ENCODE assay signal across 2 cellular contexts in the genomic region with DNA sequence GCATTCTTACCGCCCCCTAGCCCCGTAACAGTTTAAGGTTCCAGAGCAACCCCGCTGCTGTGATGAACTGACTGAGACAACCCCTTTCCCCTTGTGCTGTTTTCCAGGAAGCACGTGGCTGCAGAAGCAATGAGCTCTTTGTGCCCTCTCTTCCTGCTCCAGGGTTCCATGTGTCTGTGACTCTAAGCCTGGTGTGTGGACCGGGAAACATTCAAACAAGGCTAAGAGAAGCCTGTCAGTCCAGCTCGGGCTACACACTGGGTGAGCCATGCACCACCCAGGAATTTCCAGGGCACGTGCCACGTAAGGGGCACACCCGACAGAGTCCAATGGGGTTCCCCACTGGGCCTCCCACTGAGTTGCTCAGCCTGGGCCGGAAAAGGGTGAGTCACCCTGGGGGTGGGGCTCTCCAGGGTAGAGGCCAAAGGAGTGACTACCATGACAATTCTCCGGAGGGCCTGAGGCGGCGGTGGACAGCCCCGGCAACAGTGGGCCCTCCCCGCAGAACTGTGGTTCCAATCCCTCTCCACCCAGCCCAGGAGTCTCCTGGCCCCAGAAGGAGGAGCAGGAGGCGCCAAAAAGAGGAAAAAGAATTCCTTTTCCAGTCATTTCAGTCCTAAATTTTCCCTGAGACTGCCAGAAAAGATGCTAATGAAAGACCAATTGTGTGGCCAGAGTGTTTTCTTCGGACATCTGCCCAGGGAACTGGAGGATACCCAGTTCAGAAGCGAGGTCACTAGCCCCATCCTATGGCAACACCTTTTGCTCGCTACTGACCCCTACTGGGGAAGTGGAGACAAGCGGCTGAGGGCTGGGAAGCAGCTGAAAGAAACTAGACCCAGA.
TF ChIP-seq lines count a peak whose summit lies in the region.

No MANE protein-coding gene starts in this region.

TF ChIP-seq in GM23338, 12 proteins besides CTCF, POLR2A, EP300 and RAD21 (continued from another document):
- TF ChIP-seq ETS1 (IDR thresholded peaks at IDR 0.05) (no peak), NANOG (IDR thresholded peaks at IDR 0.05; ENCODE audit: borderline replicate concordance) (no peak), ZNF114 (CRISPR knock-in tag; IDR thresholded peaks at IDR 0.05) (no peak)

TF ChIP-seq in K562, 482 proteins besides CTCF, POLR2A, EP300 and RAD21 (continued from another document and continues in another):
- 0 out of 2 replicates have a peak, but pooled peaks have one; percentile 70 for TF ChIP-seq CREB3L1 (IDR thresholded peaks at IDR 0.05; ENCODE audit: borderline replicate concordance, low read depth)
- peak; percentile 69; the same call in 1 of the 2 replicates for TF ChIP-seq ZNF583 (CRISPR knock-in tag; IDR thresholded peaks at IDR 0.05)
- TF ChIP-seq, protein P1, sequence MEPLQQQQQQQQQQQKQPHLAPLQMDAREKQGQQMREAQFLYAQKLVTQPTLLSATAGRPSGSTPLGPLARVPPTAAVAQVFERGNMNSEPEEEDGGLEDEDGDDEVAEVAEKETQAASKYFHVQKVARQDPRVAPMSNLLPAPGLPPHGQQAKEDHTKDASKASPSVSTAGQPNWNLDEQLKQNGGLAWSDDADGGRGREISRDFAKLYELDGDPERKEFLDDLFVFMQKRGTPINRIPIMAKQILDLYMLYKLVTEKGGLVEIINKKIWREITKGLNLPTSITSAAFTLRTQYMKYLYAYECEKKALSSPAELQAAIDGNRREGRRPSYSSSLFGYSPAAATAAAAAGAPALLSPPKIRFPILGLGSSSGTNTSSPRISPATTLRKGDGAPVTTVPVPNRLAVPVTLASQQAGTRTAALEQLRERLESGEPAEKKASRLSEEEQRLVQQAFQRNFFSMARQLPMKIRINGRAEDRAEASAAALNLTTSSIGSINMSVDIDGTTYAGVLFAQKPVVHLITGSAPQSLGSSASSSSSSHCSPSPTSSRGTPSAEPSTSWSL (CRISPR knock-in tag; IDR thresholded peaks at IDR 0.05; ENCODE audit: borderline replicate concordance), result no peak
- peak; percentile 53; the same call in 1 of the 2 replicates for TF ChIP-seq EGR1 (conservative IDR thresholded peaks at IDR 0.05)
- TF ChIP-seq ATF7 (IDR thresholded peaks at IDR 0.05), result peak; percentile 84
- TF ChIP-seq, protein P2, sequence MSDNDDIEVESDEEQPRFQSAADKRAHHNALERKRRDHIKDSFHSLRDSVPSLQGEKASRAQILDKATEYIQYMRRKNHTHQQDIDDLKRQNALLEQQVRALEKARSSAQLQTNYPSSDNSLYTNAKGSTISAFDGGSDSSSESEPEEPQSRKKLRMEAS (CRISPR knock-in tag; IDR thresholded peaks at IDR 0.05), result peak; percentile 90
- TF ChIP-seq GABPA (tag; conservative IDR thresholded peaks at IDR 0.05; ENCODE audit: low read depth), result peak; percentile 54
- no peak for TF ChIP-seq FOXM1 (IDR thresholded peaks at IDR 0.05; ENCODE audit: low read depth)
- TF ChIP-seq FOXM1 (CRISPR knock-in tag; IDR thresholded peaks at IDR 0.05; ENCODE audit: low read depth), result no peak
- TF ChIP-seq IRF2 (CRISPR knock-in tag; IDR thresholded peaks at IDR 0.05), result no peak
- peak; percentile 41; the same call in 1 of the 2 replicates for TF ChIP-seq NR4A1 (CRISPR knock-in tag; IDR thresholded peaks at IDR 0.05)
- peak; percentile 92 for TF ChIP-seq NR4A1 (tag; IDR thresholded peaks at IDR 0.05)
- peak; percentile 72; the same call in 1 of the 2 replicates for TF ChIP-seq ZBTB17 (CRISPR knock-in tag; IDR thresholded peaks at IDR 0.05)
- TF ChIP-seq ETV1 (tag; conservative IDR thresholded peaks at IDR 0.05; ENCODE audit: low read depth), result peak; percentile 89
- TF ChIP-seq, protein P3, sequence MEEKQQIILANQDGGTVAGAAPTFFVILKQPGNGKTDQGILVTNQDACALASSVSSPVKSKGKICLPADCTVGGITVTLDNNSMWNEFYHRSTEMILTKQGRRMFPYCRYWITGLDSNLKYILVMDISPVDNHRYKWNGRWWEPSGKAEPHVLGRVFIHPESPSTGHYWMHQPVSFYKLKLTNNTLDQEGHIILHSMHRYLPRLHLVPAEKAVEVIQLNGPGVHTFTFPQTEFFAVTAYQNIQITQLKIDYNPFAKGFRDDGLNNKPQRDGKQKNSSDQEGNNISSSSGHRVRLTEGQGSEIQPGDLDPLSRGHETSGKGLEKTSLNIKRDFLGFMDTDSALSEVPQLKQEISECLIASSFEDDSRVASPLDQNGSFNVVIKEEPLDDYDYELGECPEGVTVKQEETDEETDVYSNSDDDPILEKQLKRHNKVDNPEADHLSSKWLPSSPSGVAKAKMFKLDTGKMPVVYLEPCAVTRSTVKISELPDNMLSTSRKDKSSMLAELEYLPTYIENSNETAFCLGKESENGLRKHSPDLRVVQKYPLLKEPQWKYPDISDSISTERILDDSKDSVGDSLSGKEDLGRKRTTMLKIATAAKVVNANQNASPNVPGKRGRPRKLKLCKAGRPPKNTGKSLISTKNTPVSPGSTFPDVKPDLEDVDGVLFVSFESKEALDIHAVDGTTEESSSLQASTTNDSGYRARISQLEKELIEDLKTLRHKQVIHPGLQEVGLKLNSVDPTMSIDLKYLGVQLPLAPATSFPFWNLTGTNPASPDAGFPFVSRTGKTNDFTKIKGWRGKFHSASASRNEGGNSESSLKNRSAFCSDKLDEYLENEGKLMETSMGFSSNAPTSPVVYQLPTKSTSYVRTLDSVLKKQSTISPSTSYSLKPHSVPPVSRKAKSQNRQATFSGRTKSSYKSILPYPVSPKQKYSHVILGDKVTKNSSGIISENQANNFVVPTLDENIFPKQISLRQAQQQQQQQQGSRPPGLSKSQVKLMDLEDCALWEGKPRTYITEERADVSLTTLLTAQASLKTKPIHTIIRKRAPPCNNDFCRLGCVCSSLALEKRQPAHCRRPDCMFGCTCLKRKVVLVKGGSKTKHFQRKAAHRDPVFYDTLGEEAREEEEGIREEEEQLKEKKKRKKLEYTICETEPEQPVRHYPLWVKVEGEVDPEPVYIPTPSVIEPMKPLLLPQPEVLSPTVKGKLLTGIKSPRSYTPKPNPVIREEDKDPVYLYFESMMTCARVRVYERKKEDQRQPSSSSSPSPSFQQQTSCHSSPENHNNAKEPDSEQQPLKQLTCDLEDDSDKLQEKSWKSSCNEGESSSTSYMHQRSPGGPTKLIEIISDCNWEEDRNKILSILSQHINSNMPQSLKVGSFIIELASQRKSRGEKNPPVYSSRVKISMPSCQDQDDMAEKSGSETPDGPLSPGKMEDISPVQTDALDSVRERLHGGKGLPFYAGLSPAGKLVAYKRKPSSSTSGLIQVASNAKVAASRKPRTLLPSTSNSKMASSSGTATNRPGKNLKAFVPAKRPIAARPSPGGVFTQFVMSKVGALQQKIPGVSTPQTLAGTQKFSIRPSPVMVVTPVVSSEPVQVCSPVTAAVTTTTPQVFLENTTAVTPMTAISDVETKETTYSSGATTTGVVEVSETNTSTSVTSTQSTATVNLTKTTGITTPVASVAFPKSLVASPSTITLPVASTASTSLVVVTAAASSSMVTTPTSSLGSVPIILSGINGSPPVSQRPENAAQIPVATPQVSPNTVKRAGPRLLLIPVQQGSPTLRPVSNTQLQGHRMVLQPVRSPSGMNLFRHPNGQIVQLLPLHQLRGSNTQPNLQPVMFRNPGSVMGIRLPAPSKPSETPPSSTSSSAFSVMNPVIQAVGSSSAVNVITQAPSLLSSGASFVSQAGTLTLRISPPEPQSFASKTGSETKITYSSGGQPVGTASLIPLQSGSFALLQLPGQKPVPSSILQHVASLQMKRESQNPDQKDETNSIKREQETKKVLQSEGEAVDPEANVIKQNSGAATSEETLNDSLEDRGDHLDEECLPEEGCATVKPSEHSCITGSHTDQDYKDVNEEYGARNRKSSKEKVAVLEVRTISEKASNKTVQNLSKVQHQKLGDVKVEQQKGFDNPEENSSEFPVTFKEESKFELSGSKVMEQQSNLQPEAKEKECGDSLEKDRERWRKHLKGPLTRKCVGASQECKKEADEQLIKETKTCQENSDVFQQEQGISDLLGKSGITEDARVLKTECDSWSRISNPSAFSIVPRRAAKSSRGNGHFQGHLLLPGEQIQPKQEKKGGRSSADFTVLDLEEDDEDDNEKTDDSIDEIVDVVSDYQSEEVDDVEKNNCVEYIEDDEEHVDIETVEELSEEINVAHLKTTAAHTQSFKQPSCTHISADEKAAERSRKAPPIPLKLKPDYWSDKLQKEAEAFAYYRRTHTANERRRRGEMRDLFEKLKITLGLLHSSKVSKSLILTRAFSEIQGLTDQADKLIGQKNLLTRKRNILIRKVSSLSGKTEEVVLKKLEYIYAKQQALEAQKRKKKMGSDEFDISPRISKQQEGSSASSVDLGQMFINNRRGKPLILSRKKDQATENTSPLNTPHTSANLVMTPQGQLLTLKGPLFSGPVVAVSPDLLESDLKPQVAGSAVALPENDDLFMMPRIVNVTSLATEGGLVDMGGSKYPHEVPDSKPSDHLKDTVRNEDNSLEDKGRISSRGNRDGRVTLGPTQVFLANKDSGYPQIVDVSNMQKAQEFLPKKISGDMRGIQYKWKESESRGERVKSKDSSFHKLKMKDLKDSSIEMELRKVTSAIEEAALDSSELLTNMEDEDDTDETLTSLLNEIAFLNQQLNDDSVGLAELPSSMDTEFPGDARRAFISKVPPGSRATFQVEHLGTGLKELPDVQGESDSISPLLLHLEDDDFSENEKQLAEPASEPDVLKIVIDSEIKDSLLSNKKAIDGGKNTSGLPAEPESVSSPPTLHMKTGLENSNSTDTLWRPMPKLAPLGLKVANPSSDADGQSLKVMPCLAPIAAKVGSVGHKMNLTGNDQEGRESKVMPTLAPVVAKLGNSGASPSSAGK (IDR thresholded peaks at IDR 0.05), result peak; percentile 96
- TF ChIP-seq NRF1 (conservative IDR thresholded peaks at IDR 0.05 in 1 of 2, IDR thresholded peaks at IDR 0.05 in 1 of 2), result peak; percentile 84 to 86
- TF ChIP-seq ELF4 (CRISPR knock-in tag; IDR thresholded peaks at IDR 0.05), result 0 out of 2 replicates have a peak, but pooled peaks have one; percentile 52
- TF ChIP-seq, protein P4, sequence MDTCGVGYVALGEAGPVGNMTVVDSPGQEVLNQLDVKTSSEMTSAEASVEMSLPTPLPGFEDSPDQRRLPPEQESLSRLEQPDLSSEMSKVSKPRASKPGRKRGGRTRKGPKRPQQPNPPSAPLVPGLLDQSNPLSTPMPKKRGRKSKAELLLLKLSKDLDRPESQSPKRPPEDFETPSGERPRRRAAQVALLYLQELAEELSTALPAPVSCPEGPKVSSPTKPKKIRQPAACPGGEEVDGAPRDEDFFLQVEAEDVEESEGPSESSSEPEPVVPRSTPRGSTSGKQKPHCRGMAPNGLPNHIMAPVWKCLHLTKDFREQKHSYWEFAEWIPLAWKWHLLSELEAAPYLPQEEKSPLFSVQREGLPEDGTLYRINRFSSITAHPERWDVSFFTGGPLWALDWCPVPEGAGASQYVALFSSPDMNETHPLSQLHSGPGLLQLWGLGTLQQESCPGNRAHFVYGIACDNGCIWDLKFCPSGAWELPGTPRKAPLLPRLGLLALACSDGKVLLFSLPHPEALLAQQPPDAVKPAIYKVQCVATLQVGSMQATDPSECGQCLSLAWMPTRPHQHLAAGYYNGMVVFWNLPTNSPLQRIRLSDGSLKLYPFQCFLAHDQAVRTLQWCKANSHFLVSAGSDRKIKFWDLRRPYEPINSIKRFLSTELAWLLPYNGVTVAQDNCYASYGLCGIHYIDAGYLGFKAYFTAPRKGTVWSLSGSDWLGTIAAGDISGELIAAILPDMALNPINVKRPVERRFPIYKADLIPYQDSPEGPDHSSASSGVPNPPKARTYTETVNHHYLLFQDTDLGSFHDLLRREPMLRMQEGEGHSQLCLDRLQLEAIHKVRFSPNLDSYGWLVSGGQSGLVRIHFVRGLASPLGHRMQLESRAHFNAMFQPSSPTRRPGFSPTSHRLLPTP (IDR thresholded peaks at IDR 0.05; ENCODE audit: borderline replicate concordance, extremely low read depth, insufficient read length), result peak; percentile 48
- no peak for TF ChIP-seq ZBTB1 (CRISPR knock-in tag; IDR thresholded peaks at IDR 0.05; ENCODE audit: borderline replicate concordance, low read depth)
- peak; percentile 19; the same call in 1 of the 2 replicates for TF ChIP-seq GATAD2A (IDR thresholded peaks at IDR 0.05)
- peak; percentile 88 for TF ChIP-seq JUNB (CRISPR knock-in tag; conservative IDR thresholded peaks at IDR 0.05)
- TF ChIP-seq NFIC (IDR thresholded peaks at IDR 0.05), result no peak
- peak; percentile 78 for TF ChIP-seq LEF1 (IDR thresholded peaks at IDR 0.05)
- peak; percentile 48; the same call in 1 of the 2 replicates for TF ChIP-seq ADNP (tag; IDR thresholded peaks at IDR 0.05)
- 0 out of 2 replicates have a peak, but pooled peaks have one; percentile 57 for TF ChIP-seq PATZ1 (CRISPR knock-in tag; IDR thresholded peaks at IDR 0.05; ENCODE audit: borderline replicate concordance)
- TF ChIP-seq TFE3 (CRISPR knock-in tag; IDR thresholded peaks at IDR 0.05), result no peak
